Comparison of ENCODE assay signal across 8 cellular contexts in genomic region chr7:76359111-76359986, GRCh38. TPM values are rescaled to one million over a fixed set of nuclear protein-coding genes. Genes with fewer than 3 reads are reported as not detected.
DNase-seq lines count a peak whose midpoint lies in the region; ATAC-seq, FAIRE-seq and TF ChIP-seq lines count a peak whose summit lies in the region.

No MANE protein-coding gene starts in this region.

- peak; percentile 88 for DNase-seq in GM12892 (ENCODE audit: insufficient read length)
- peak; percentile 93 for DNase-seq in NCI-H1436 treated with DMSO at 0.1 percent for 48 hours (lab: John Stamatoyannopoulos, UW)
- DNase-seq in T follicular helper cell (ENCODE audit: low read depth): peak; percentile 89
- peak; percentile 97 to 100 (median 99) for DNase-seq in adrenal gland
- DNase-seq in heart right ventricle: peak; percentile 97 to 100
- peak; percentile 93 to 100 (median 99) for DNase-seq in posterior cingulate gyrus
- peak; percentile 98 for DNase-seq in upper lobe of right lung

- FAIRE-seq in GM12892 (lab: Jason Lieb, UNC): peak; percentile 89

- H3K4me3 ChIP-seq in adrenal gland (peak overlapping the region in 3 of 4 donors; percentile 50 to 82 (median 76)), heart right ventricle (peak overlapping the region; percentile 82 to 100 (median 94)), upper lobe of right lung (peak overlapping the region; percentile 98)

- peak overlapping the region; percentile 91 to 100 (median 100) for H3K27ac ChIP-seq in adrenal gland
- H3K27ac ChIP-seq in heart right ventricle: peak overlapping the region; percentile 88 to 100 (median 98)
- H3K27ac ChIP-seq in upper lobe of right lung: peak overlapping the region; percentile 98

- ATAC-seq in HG02870 (IDR thresholded peaks at IDR 0.05; ENCODE audit: unreplicated experiment) (peak; percentile 91), heart right ventricle (peak; percentile 95 to 97 (median 96)), upper lobe of right lung (peak; percentile 96)

- no peaks in the 10 kb centered on the region for H3K27me3 ChIP-seq in adrenal gland
- no peaks in the 10 kb centered on the region for H3K27me3 ChIP-seq in heart right ventricle
- no peaks in the 10 kb centered on the region for H3K27me3 ChIP-seq in upper lobe of right lung

- no peaks in the 10 kb centered on the region for H3K36me3 ChIP-seq in adrenal gland (replicated peaks in 1 of 2)
- H3K36me3 ChIP-seq in heart right ventricle: peaks cover 0 to 29% (median 0%) of the 10 kb centered on the region in 9 donors
- peaks cover 8% of the 10 kb centered on the region for H3K36me3 ChIP-seq in upper lobe of right lung

- intact Hi-C loops in adrenal gland (cut with DNase I): loop anchor here in 1 of 2 donors (2.0 kb wide), 1 partner anchor 41 kb away; no protein-coding TSS in a partner anchor
- intact Hi-C loops in heart right ventricle (cut with DNase I): loop anchor here in 8 of 10 donors (1.0 to 5.0 kb wide), 6 partner anchors 33 to 42 kb away; no protein-coding TSS in a partner anchor
- intact Hi-C loops in posterior cingulate gyrus (cut with DNase I): loop anchor here (2.0 kb wide), 2 partner anchors 41 to 69 kb away; no protein-coding TSS in a partner anchor
- intact Hi-C loops in upper lobe of right lung (cut with DNase I): no loop called here

- TF ChIP-seq POLR2A in GM12892 (IDR thresholded peaks at IDR 0.05; ENCODE audit: low read depth, low read length) (no peak), adrenal gland (IDR thresholded peaks at IDR 0.05) (peak in 1 of 2 donors; percentile 31)

- H3K4me1 ChIP-seq in adrenal gland (replicated peaks in 1 of 2): peaks cover 17 to 46% of the 10 kb centered on the region in 2 donors
- peaks cover 12 to 59% (median 51%) of the 10 kb centered on the region in 9 donors for H3K4me1 ChIP-seq in heart right ventricle
- peaks cover 41% of the 10 kb centered on the region for H3K4me1 ChIP-seq in upper lobe of right lung

- H3K9me3 ChIP-seq in adrenal gland (replicated peaks in 1 of 3) (no peaks in the 10 kb centered on the region), heart right ventricle (no peaks in the 10 kb centered on the region), upper lobe of right lung (no peaks in the 10 kb centered on the region)

- peak; percentile 48 to 91 (median 82) for TF ChIP-seq CTCF in adrenal gland (IDR thresholded peaks at IDR 0.05)
- peak; percentile 51 to 93 (median 78) for TF ChIP-seq CTCF in heart right ventricle (IDR thresholded peaks at IDR 0.05)
- TF ChIP-seq CTCF in upper lobe of right lung (IDR thresholded peaks at IDR 0.05): peak; percentile 74

- 0 to 4% (median 2%) methylated on average over 11 to 41 of the region's 41 CpGs for WGBS in adrenal gland, 4 donors
- WGBS in heart right ventricle, 2 donors: 0 to 1% methylated on average over 40 to 41 of the region's 41 CpGs

RNA-seq across cellular contexts. Expression of gene YWHAG, which starts 0.6 kb away (rescaled TPM):
- polyA plus RNA-seq in GM12892 (2012; ENCODE audit: missing spikeins): 87.2 TPM
- total RNA-seq in adrenal gland (100 to 1,000 TPM in 5 of 8 donors, 10 to 100 TPM in 3; 79.5 to 272 (median 130) TPM), heart right ventricle (100 to 1,000 TPM; 193 to 262 (median 207) TPM), upper lobe of right lung (102 TPM)
- polyA plus RNA-seq in adrenal gland (100 to 1,000 TPM in 1 of 3 donors, 10 to 100 TPM in 2; 50.5 to 309 (median 68.6) TPM), heart right ventricle (10 to 100 TPM; 63.7 to 88.0 TPM)

RNA-seq across cellular contexts. Expression of gene SSC4D, which starts 50.1 kb away (rescaled TPM):
- 0.30 TPM for polyA plus RNA-seq in GM12892 (2012; ENCODE audit: missing spikeins)
- total RNA-seq in adrenal gland: 1 to 10 TPM in 7 of 8 donors, under 1 TPM in 1; 0.60 to 4.5 (median 1.9) TPM
- polyA plus RNA-seq in adrenal gland: 1 to 10 TPM in 2 of 3 donors, under 1 TPM in 1; 0.93 to 8.3 (median 3.9) TPM
- total RNA-seq in heart right ventricle: 1 to 10 TPM in 3 of 10 donors, under 1 TPM in 7; 0.24 to 1.3 (median 0.65) TPM
- polyA plus RNA-seq in heart right ventricle: 1 to 10 TPM in 1 of 2 donors, under 1 TPM in 1; 0.99 to 1.9 TPM
- 1.1 TPM for total RNA-seq in upper lobe of right lung

RNA-seq across cellular contexts. Expression of gene HSPB1, which starts 56.9 kb away (rescaled TPM):
- polyA plus RNA-seq in GM12892 (2012; ENCODE audit: missing spikeins): 36.7 TPM
- total RNA-seq in adrenal gland (1,000 to 10,000 TPM in 1 of 8 donors, 100 to 1,000 TPM in 7; 184 to 1,192 (median 768) TPM), heart right ventricle (1,000 to 10,000 TPM; 1,266 to 2,631 (median 2,034) TPM), upper lobe of right lung (494 TPM)
- polyA plus RNA-seq in adrenal gland (1,000 to 10,000 TPM in 2 of 3 donors, 10 to 100 TPM in 1; 83.3 to 2,276 (median 1,235) TPM), heart right ventricle (1,000 to 10,000 TPM; 2,522 to 6,886 TPM)

Comparison
In these comparisons a context has a peak if more than half of its experiments do, and no peak if none do; other contexts are left out.
1. Peak in every context shown above with its lines: DNase-seq, ATAC-seq, H3K4me3 ChIP-seq and H3K27ac ChIP-seq.